In the genomic region with DNA sequence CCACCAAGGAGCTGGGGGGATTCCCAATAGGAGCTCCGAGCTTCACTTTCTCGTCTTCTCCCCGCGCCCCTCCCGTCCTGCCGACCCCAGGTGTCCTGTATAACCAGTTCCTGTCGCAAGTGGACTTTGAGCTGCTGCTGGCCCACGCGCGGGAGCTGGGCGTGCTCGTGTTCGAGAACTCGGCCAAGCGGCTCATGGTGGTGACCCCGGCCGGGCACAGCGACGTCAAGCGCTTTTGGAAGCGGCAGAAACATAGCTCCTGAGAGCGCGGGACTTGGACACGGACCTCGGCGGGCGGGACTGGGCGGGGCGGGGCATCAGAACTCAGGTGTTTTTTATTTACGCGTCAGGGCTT, we compare ENCODE assay signal across 9 cellular contexts. TPM values are rescaled to one million over a fixed set of nuclear protein-coding genes. Genes with fewer than 3 reads are reported as not detected.
A peak's percentile ranks its signal among the peaks of the same experiment; 100 is the strongest.
DNase-seq lines count a peak whose midpoint lies in the region; ATAC-seq, FAIRE-seq and TF ChIP-seq lines count a peak whose summit lies in the region.
"Had no signal": no experiment of that assay in that cellular context is flagged by ENCODE, and none has a peak within 500 bp of the region (broad histone marks: within the 10 kb centered on the region; RNA-seq: fewer than 3 reads in every experiment).

No MANE protein-coding gene starts in this region.

- RAD21 ChIA-PET in GM12878 (lab: Charles Lee; ENCODE audit: unreplicated experiment): interaction anchor here (0.7 to 4.6 kb wide), 50 partner anchors 9 to 460 kb away, joined by 3 to 138 read pairs (median 5); partner anchors contain the start of genes CCHCR1, DDR1, IER3 and MDC1

- POLR2A ChIA-PET in GM12878 (lab: Charles Lee): interaction anchor here (0.6 to 4.4 kb wide), 22 partner anchors 10 to 545 kb away, joined by 3 to 50 read pairs (median 3); partner anchors contain the start of genes DDR1, FLOT1 and MDC1

- H3K79me2 ChIP-seq in GM12878 (ENCODE audit: control insufficient read depth, insufficient read depth, low read length): peaks cover 12% of the 10 kb centered on the region

- no peak for TF ChIP-seq EP300 in GM12878 (IDR thresholded peaks at IDR 0.05; ENCODE audit: borderline replicate concordance in 1 of 2, control insufficient read depth in 1 of 2, low read depth in 2 of 2, low read length in 2 of 2)
- no peak for TF ChIP-seq EP300 in transverse colon (IDR thresholded peaks at IDR 0.05; ENCODE audit: low read depth)

- in situ Hi-C loops in GM12878 (cut with MboI): no loop called here
- in situ Hi-C loops in transverse colon (cut with MboI; ENCODE audit: low pct_ligation_motif_present in 1 of 4, low pct_unique_long_range_greater_than_20kb in 1 of 4, low sequenced_read_pairs in 3 of 4): loop anchor here in 1 of 4 donors (10.0 kb wide), 1 partner anchor 161 kb away; no protein-coding TSS in a partner anchor

- H3K4me3 ChIP-seq in GM12878: peak overlapping the region; percentile 91; the same call in 1 of the 2 replicates
- H3K4me3 ChIP-seq in lower lobe of right lung: peak overlapping the region; percentile 71
- H3K4me3 ChIP-seq in transverse colon: peak overlapping the region; percentile 3 to 74 (median 52)

- H3K4me2 ChIP-seq in GM12878 (ENCODE audit: control insufficient read depth, insufficient read depth): peak overlapping the region; percentile 99

- intact Hi-C loops in GM12878 (cut with micrococcal nuclease; ENCODE audit: unreplicated experiment): loop anchor here (1.0 to 2.0 kb wide), 2 partner anchors 85 to 129 kb away; no protein-coding TSS in a partner anchor
- intact Hi-C loops in lower lobe of right lung (cut with DNase I): loop anchor here (10.0 kb wide), 1 partner anchor 161 kb away; no protein-coding TSS in a partner anchor
- intact Hi-C loops in transverse colon (cut with DNase I; ENCODE audit: low total_unique reads): no loop called here

- H2AFZ ChIP-seq in GM12878 (ENCODE audit: control insufficient read depth, low read depth, low read length): peak overlapping the region; percentile 77

- H3K4me1 ChIP-seq in GM12878 (ENCODE audit: control insufficient read depth, insufficient read depth, low read length) (peaks cover 10% of the 10 kb centered on the region), lower lobe of right lung (peaks cover 52% of the 10 kb centered on the region), transverse colon (peaks cover 14 to 32% (median 22%) of the 10 kb centered on the region in 4 donors)

- no peaks in the 10 kb centered on the region for H3K9me3 ChIP-seq in GM12878 (replicated peaks; ENCODE audit: control insufficient read depth, insufficient read depth, low read length)
- H3K9me3 ChIP-seq in lower lobe of right lung: no peaks in the 10 kb centered on the region
- no peaks in the 10 kb centered on the region for H3K9me3 ChIP-seq in transverse colon

- no peak for TF ChIP-seq CTCF in 22Rv1 (IDR thresholded peaks at IDR 0.05)
- no peak for TF ChIP-seq CTCF in GM12878 (IDR thresholded peaks at IDR 0.05 in 2 of 3, conservative IDR thresholded peaks at IDR 0.05 in 1 of 3; ENCODE audit: control insufficient read depth in 2 of 3, extremely low read depth in 1 of 3, insufficient read depth in 1 of 3, low read depth in 3 of 3, low read length in 3 of 3)
- no peak for TF ChIP-seq CTCF in lower lobe of right lung (IDR thresholded peaks at IDR 0.05)
- no peak for TF ChIP-seq CTCF in transverse colon (IDR thresholded peaks at IDR 0.05)

- H3K36me3 ChIP-seq in GM12878 (ENCODE audit: control insufficient read depth in 2 of 2, insufficient read depth in 2 of 2, low read length in 1 of 2): peaks cover 6 to 8% of the 10 kb centered on the region in 2 experiments; a peak in 3 of 4 replicates
- H3K36me3 ChIP-seq in lower lobe of right lung: peaks cover 56% of the 10 kb centered on the region
- H3K36me3 ChIP-seq in transverse colon: peaks cover 0 to 9% (median 0%) of the 10 kb centered on the region in 4 donors

- H3K9ac ChIP-seq in GM12878 (ENCODE audit: control insufficient read depth, insufficient read depth, low read length): peak overlapping the region; percentile 86; the same call in 1 of the 2 replicates

- peak overlapping the region; percentile 97 for H3K27ac ChIP-seq in 22Rv1
- peak overlapping the region; percentile 56 for H3K27ac ChIP-seq in GM12878 (ENCODE audit: control insufficient read depth, insufficient read depth)
- H3K27ac ChIP-seq in lower lobe of right lung: peak overlapping the region; percentile 92
- peak overlapping the region; percentile 92 to 94 (median 94) for H3K27ac ChIP-seq in transverse colon

- ATAC-seq in HG02588 (IDR thresholded peaks at IDR 0.05; ENCODE audit: unreplicated experiment) (peak; percentile 17), GM12878 (peak; percentile 74), lower lobe of right lung (peak in 1 of 2 donors; percentile 63), GM19023 (IDR thresholded peaks at IDR 0.05; ENCODE audit: unreplicated experiment) (no peak)

- H3K27me3 ChIP-seq in GM12878 (replicated peaks in 1 of 2; ENCODE audit: control insufficient read depth in 2 of 2, insufficient read depth in 2 of 2, low read length in 1 of 2) (no peaks in the 10 kb centered on the region), lower lobe of right lung (ENCODE audit: low read depth) (no peaks in the 10 kb centered on the region), transverse colon (no peaks in the 10 kb centered on the region)

- CTCF ChIA-PET in GM12878 (lab: Yijun Ruan, JAX): interaction anchor here (0.9 to 9.3 kb wide), 35 partner anchors 10 to 460 kb away, joined by 3 to 122 read pairs (median 7); partner anchors contain the start of genes DDR1 and DHX16

- TF ChIP-seq RAD21 in GM12878 (IDR thresholded peaks at IDR 0.05; ENCODE audit: insufficient read depth, low read depth, low read length): no peak

- H4K20me1 ChIP-seq in GM12878 (ENCODE audit: control insufficient read depth, insufficient read depth): no peaks in the 10 kb centered on the region

- SMC1A ChIA-PET in GM12878 (lab: Charles Lee; ENCODE audit: uncharacterized antibody, unreplicated experiment): interaction anchor here (0.6 to 7.9 kb wide), 29 partner anchors 11 to 372 kb away, joined by 3 to 141 read pairs (median 4); partner anchors contain the start of genes DDR1 and MRPS18B

- no peak for FAIRE-seq in GM12878 (lab: Jason Lieb, UNC)

- BruUV-seq in GM12878 (replicated peaks; lab: Mats Ljungman, UMichigan): no TSS peak

- WGBS in GM12878 (ENCODE audit: insufficient coverage, insufficient replicate concordance, low lambda C conversion rate, missing lambda C conversion rate): 44% methylated on average over 28 of the region's 31 CpGs
- 10% methylated on average over 21 of the region's 31 CpGs; no CpG with 5 or more reads in 1 of the 2 donors for WGBS in transverse colon (ENCODE audit: low coverage in 1 of 2), 2 donors

- no peak for TF ChIP-seq POLR2A in GM12878 (IDR thresholded peaks at IDR 0.05; ENCODE audit: low read depth, low read length)
- TF ChIP-seq POLR2A in transverse colon (IDR thresholded peaks at IDR 0.05): no peak

- DNase-seq in GM12878 (ENCODE audit: low read depth, low spot score): no peak
- DNase-seq in lower lobe of right lung: no peak
- no peak for DNase-seq in transverse colon
- DNase-seq in medulla oblongata (ENCODE audit: extremely low spot score): no peak
- no peak for DNase-seq in NCI-H345 (lab: John Stamatoyannopoulos, UW)

RNA-seq across cellular contexts. Expression of gene VARS2, which starts 0.3 kb away (rescaled TPM):
- total RNA-seq in GM12878 (2013; cell fraction: nucleolus; rRNA removed): 64.4 and 76.9 TPM in 2 replicates
- total RNA-seq in GM12878 (2014; rRNA removed) (61.6 and 70.7 TPM in 2 replicates), GM12878 (2014; rRNA removed; fragmentation: Illumina TruSeq; extraction: Trizol) (28.2 and 30.3 TPM in 2 replicates), GM12878 (2021) (64.3 and 71.2 TPM in 2 replicates), lower lobe of right lung (33.0 TPM), transverse colon (10 to 100 TPM; 13.1 to 64.7 (median 25.8) TPM)
- 12.9 TPM for polyA plus RNA-seq in GM12878 (2011; ENCODE audit: low read depth)
- polyA plus RNA-seq in GM12878 (2011; rRNA removed) (34.6 and 59.9 TPM in 2 replicates), GM12878 (2014; fragmentation: Illumina TruSeq; extraction: Trizol) (21.8 and 38.1 TPM in 2 replicates), GM12878 (2014; fragmentation: Nextera tagmentation; extraction: Ambion mirVana) (1 to 10 TPM; 3.8 to 4.3 TPM), GM12878 (2014; rRNA removed) (56.0 and 56.4 TPM in 2 replicates), GM12878 (2016; fragmentation: Nextera tagmentation; extraction: Ambion mirVana) (10 to 100 TPM; 47.2 to 51.0 TPM)
- polyA plus RNA-seq in GM12878 (2011; cell fraction: cytosol; rRNA removed): 41.6 and 56.1 TPM in 2 replicates
- polyA plus RNA-seq in GM12878 (2011; cell fraction: nucleus; rRNA removed): 384 and 390 TPM in 2 replicates
- polyA plus RNA-seq in GM12878 (2012): 29.2 and 30.8 TPM in 2 replicates
- polyA minus RNA-seq in GM12878 (2011; rRNA and poly(A)+ RNA removed): 74.7 and 75.1 TPM in 2 replicates
- polyA minus RNA-seq in GM12878 (2011; cell fraction: cytosol; rRNA and poly(A)+ RNA removed): 23.5 and 31.3 TPM in 2 replicates
- 56.5 and 70.7 TPM in 2 replicates for polyA minus RNA-seq in GM12878 (2011; cell fraction: nucleus; rRNA and poly(A)+ RNA removed)

RNA-seq across cellular contexts. Expression of gene GTF2H4, which starts 5.7 kb away (rescaled TPM):
- 76.6 and 84.0 TPM in 2 replicates for total RNA-seq in GM12878 (2013; cell fraction: nucleolus; rRNA removed)
- total RNA-seq in GM12878 (2014; rRNA removed) (16.8 and 17.3 TPM in 2 replicates), GM12878 (2014; rRNA removed; fragmentation: Illumina TruSeq; extraction: Trizol) (20.4 and 24.2 TPM in 2 replicates), GM12878 (2021) (43.4 and 43.8 TPM in 2 replicates), lower lobe of right lung (37.1 TPM), transverse colon (10 to 100 TPM in 1 of 4 donors, 1 to 10 TPM in 3; 2.0 to 44.5 (median 6.8) TPM)
- polyA plus RNA-seq in GM12878 (2011; ENCODE audit: low read depth): 18.0 TPM
- polyA plus RNA-seq in GM12878 (2011; rRNA removed) (20.8 and 43.4 TPM in 2 replicates), GM12878 (2014; fragmentation: Illumina TruSeq; extraction: Trizol) (39.5 and 40.3 TPM in 2 replicates), GM12878 (2014; fragmentation: Nextera tagmentation; extraction: Ambion mirVana) (1 to 10 TPM; 1.1 to 2.2 TPM), GM12878 (2014; rRNA removed) (41.0 and 55.8 TPM in 2 replicates), GM12878 (2016; fragmentation: Nextera tagmentation; extraction: Ambion mirVana) (10 to 100 TPM in 1 of 2 experiments, 1 to 10 TPM in 1; 9.2 to 12.4 TPM)
- polyA plus RNA-seq in GM12878 (2011; cell fraction: cytosol; rRNA removed): 32.7 and 37.2 TPM in 2 replicates
- 184 and 197 TPM in 2 replicates for polyA plus RNA-seq in GM12878 (2011; cell fraction: nucleus; rRNA removed)
- polyA plus RNA-seq in GM12878 (2012): 19.5 and 22.0 TPM in 2 replicates
- polyA minus RNA-seq in GM12878 (2011; rRNA and poly(A)+ RNA removed): 13.5 and 22.9 TPM in 2 replicates
- polyA minus RNA-seq in GM12878 (2011; cell fraction: cytosol; rRNA and poly(A)+ RNA removed): 6.8 and 8.7 TPM in 2 replicates
- polyA minus RNA-seq in GM12878 (2011; cell fraction: nucleus; rRNA and poly(A)+ RNA removed): 27.4 and 34.9 TPM in 2 replicates

RNA-seq across cellular contexts. Expression of gene SFTA2, which starts 18.3 kb away (rescaled TPM):
- not detected in 2 replicates for total RNA-seq in GM12878 (2013; cell fraction: nucleolus; rRNA removed)
- total RNA-seq in GM12878 (2014; rRNA removed) (0.38 TPM in 1 of 2 replicates, not detected in the other), GM12878 (2014; rRNA removed; fragmentation: Illumina TruSeq; extraction: Trizol) (0.36 TPM in 1 of 2 replicates, not detected in the other), GM12878 (2021) (0.92 and 0.93 TPM in 2 replicates), lower lobe of right lung (351 TPM), transverse colon (not detected)
- polyA plus RNA-seq in GM12878 (2011; ENCODE audit: low read depth): not detected
- polyA plus RNA-seq in GM12878 (2011; rRNA removed) (not detected in 2 replicates), GM12878 (2014; fragmentation: Illumina TruSeq; extraction: Trizol) (0.26 TPM in 1 of 2 replicates, not detected in the other), GM12878 (2014; fragmentation: Nextera tagmentation; extraction: Ambion mirVana) (under 1 TPM; 0.31 to 0.53 TPM), GM12878 (2014; rRNA removed) (0.27 TPM in 1 of 2 replicates, not detected in the other), GM12878 (2016; fragmentation: Nextera tagmentation; extraction: Ambion mirVana) (under 1 TPM in 1 of 2 experiments, not detected in 1; 0.15 TPM)
- polyA plus RNA-seq in GM12878 (2011; cell fraction: cytosol; rRNA removed): not detected in 2 replicates
- not detected in 2 replicates for polyA plus RNA-seq in GM12878 (2011; cell fraction: nucleus; rRNA removed)
- 0.25 TPM in 1 of 2 replicates, not detected in the other for polyA plus RNA-seq in GM12878 (2012)
- 0.36 TPM in 1 of 2 replicates, not detected in the other for polyA minus RNA-seq in GM12878 (2011; rRNA and poly(A)+ RNA removed)
- polyA minus RNA-seq in GM12878 (2011; cell fraction: cytosol; rRNA and poly(A)+ RNA removed): not detected in 2 replicates
- not detected in 2 replicates for polyA minus RNA-seq in GM12878 (2011; cell fraction: nucleus; rRNA and poly(A)+ RNA removed)
- total RNA-seq: dermis microvascular lymphatic vessel endothelial cell had no signal

RNA-seq across cellular contexts. Expression of gene MUCL3, which starts 27.1 kb away (rescaled TPM):
- total RNA-seq in GM12878 (2013; cell fraction: nucleolus; rRNA removed): not detected in 2 replicates
- total RNA-seq in GM12878 (2014; rRNA removed): 0.68 and 0.76 TPM in 2 replicates
- 0.54 and 0.64 TPM in 2 replicates for total RNA-seq in GM12878 (2014; rRNA removed; fragmentation: Illumina TruSeq; extraction: Trizol)
- total RNA-seq in GM12878 (2021): 0.28 and 0.48 TPM in 2 replicates
- 0.09 TPM for polyA plus RNA-seq in GM12878 (2011; ENCODE audit: low read depth)
- polyA plus RNA-seq in GM12878 (2011; rRNA removed): 0.03 TPM in 2 replicates
- 0.04 and 0.05 TPM in 2 replicates for polyA plus RNA-seq in GM12878 (2011; cell fraction: cytosol; rRNA removed)
- not detected in 2 replicates for polyA plus RNA-seq in GM12878 (2011; cell fraction: nucleus; rRNA removed)
- polyA plus RNA-seq in GM12878 (2012): 0.05 and 0.07 TPM in 2 replicates
- 0.73 and 1.4 TPM in 2 replicates for polyA plus RNA-seq in GM12878 (2014; fragmentation: Illumina TruSeq; extraction: Trizol)
- 1 to 10 TPM; 1.2 to 1.4 TPM for polyA plus RNA-seq in GM12878 (2014; fragmentation: Nextera tagmentation; extraction: Ambion mirVana)
- polyA plus RNA-seq in GM12878 (2014; rRNA removed): 0.79 and 0.83 TPM in 2 replicates
- under 1 TPM; 0.04 to 0.08 TPM for polyA plus RNA-seq in GM12878 (2016; fragmentation: Nextera tagmentation; extraction: Ambion mirVana)
- not detected in 2 replicates for polyA minus RNA-seq in GM12878 (2011; rRNA and poly(A)+ RNA removed)
- polyA minus RNA-seq in GM12878 (2011; cell fraction: cytosol; rRNA and poly(A)+ RNA removed): not detected in 2 replicates
- polyA minus RNA-seq in GM12878 (2011; cell fraction: nucleus; rRNA and poly(A)+ RNA removed): not detected in 2 replicates
- total RNA-seq in lower lobe of right lung: 5.3 TPM
- total RNA-seq in transverse colon: under 1 TPM in 2 of 4 donors, not detected in 2; 0.16 to 0.41 TPM
- total RNA-seq: dermis microvascular lymphatic vessel endothelial cell had no signal

RNA-seq across cellular contexts. Expression of gene DDR1, which starts 29.4 kb away (rescaled TPM):
- 83.6 and 88.2 TPM in 2 replicates for total RNA-seq in GM12878 (2013; cell fraction: nucleolus; rRNA removed)
- total RNA-seq in GM12878 (2014; rRNA removed): 17.9 and 18.3 TPM in 2 replicates
- 11.2 and 11.6 TPM in 2 replicates for total RNA-seq in GM12878 (2014; rRNA removed; fragmentation: Illumina TruSeq; extraction: Trizol)
- total RNA-seq in GM12878 (2021): 39.0 and 39.9 TPM in 2 replicates
- polyA plus RNA-seq in GM12878 (2011; ENCODE audit: low read depth): 6.3 TPM
- polyA plus RNA-seq in GM12878 (2011; rRNA removed): 19.2 and 27.8 TPM in 2 replicates
- 30.9 and 38.1 TPM in 2 replicates for polyA plus RNA-seq in GM12878 (2011; cell fraction: cytosol; rRNA removed)
- 128 and 138 TPM in 2 replicates for polyA plus RNA-seq in GM12878 (2011; cell fraction: nucleus; rRNA removed)
- polyA plus RNA-seq in GM12878 (2012): 13.5 and 17.3 TPM in 2 replicates
- polyA plus RNA-seq in GM12878 (2014; fragmentation: Illumina TruSeq; extraction: Trizol): 8.0 and 12.2 TPM in 2 replicates
- polyA plus RNA-seq in GM12878 (2014; fragmentation: Nextera tagmentation; extraction: Ambion mirVana): 1 to 10 TPM; 1.1 to 2.2 TPM
- polyA plus RNA-seq in GM12878 (2014; rRNA removed): 21.5 and 23.0 TPM in 2 replicates
- 1 to 10 TPM; 8.9 to 9.1 TPM for polyA plus RNA-seq in GM12878 (2016; fragmentation: Nextera tagmentation; extraction: Ambion mirVana)
- polyA minus RNA-seq in GM12878 (2011; rRNA and poly(A)+ RNA removed): 34.8 and 57.6 TPM in 2 replicates
- polyA minus RNA-seq in GM12878 (2011; cell fraction: cytosol; rRNA and poly(A)+ RNA removed): 28.7 and 40.0 TPM in 2 replicates
- polyA minus RNA-seq in GM12878 (2011; cell fraction: nucleus; rRNA and poly(A)+ RNA removed): 42.9 and 58.5 TPM in 2 replicates
- 80.9 TPM for total RNA-seq in lower lobe of right lung
- 100 to 1,000 TPM; 149 to 322 (median 230) TPM for total RNA-seq in transverse colon

Comparison
In these comparisons a context has a peak if more than half of its experiments do, and no peak if none do; other contexts are left out.
1. RNA of gene SFTA2, which starts 18.3 kb away (total RNA-seq): 351 TPM in lower lobe of right lung (single experiment); 0.36 to 0.93 TPM in GM12878 and not detected in transverse colon; every median in the first group is over 100 times any median in the second.
2. Peak in every context shown above with its lines, with median percentiles within 50 percentile points of each other: H3K27ac ChIP-seq and H3K4me3 ChIP-seq.